ENCODE assay signal across 1 cellular context in genomic region chr3:16335772-16336621, GRCh38.
TF ChIP-seq lines count a peak whose summit lies in the region.

No MANE protein-coding gene starts in this region.

TF ChIP-seq in H1, 55 proteins besides CTCF, POLR2A, EP300 and RAD21 (continued from another document):
- TF ChIP-seq MAX (IDR thresholded peaks at IDR 0.05) (no peak), SP2 (IDR thresholded peaks at IDR 0.05; ENCODE audit: low read length) (no peak)
